In the genomic region with DNA sequence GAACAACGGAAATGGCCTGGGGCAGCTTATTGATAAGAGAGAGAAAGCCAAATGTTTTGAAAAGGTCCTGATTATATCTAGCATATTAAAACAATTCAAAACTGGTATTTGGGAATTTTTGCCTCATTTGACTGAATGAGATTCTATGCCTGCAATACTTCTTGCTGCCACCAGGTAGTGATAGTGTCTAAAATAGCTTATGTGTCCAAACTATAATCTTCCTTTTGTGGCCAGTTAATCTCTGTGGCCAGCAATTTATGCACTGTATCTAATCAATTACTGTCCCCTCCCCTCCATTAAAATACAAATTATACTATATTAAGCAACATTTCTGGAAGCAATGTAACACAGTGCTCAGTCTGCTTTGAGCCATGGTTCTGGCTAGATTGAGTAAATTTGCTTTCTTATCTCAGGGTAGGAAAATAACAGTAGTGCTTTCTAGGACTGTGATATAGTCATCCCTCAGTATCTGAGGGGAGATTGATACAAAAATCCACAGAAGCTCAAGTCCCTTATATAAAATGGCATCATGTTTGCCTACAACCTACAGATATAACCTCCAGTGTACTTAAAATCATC, we compare ENCODE assay signal across 12 cellular contexts.
DNase-seq lines count a peak whose midpoint lies in the region; ATAC-seq and TF ChIP-seq lines count a peak whose summit lies in the region.
"Had no signal": no experiment of that assay in that cellular context is flagged by ENCODE, and none has a peak within 500 bp of the region (broad histone marks: within the 10 kb centered on the region; RNA-seq: fewer than 3 reads in every experiment).

No MANE protein-coding gene starts in this region.

- intact Hi-C loops in naive thymus-derived CD4-positive, alpha-beta T cell (cut with micrococcal nuclease): no loop called here

- H3K9me3 ChIP-seq in naive thymus-derived CD4-positive, alpha-beta T cell (ENCODE audit: control insufficient read depth in 2 of 3, low read length in 3 of 3): peaks cover 0 to 5% (median 0%) of the 10 kb centered on the region in 3 experiments
- H3K9me3 ChIP-seq in MG63: peaks cover 10% of the 10 kb centered on the region

- H3K36me3 ChIP-seq in naive thymus-derived CD4-positive, alpha-beta T cell (ENCODE audit: control insufficient read depth in 2 of 3, insufficient read depth in 3 of 3, low read length in 3 of 3): no peaks in the 10 kb centered on the region
- no peaks in the 10 kb centered on the region for H3K36me3 ChIP-seq in MG63

- H3K27ac Mint-ChIP-seq in osteocyte (ENCODE audit: unreplicated experiment): no peak overlapping the region
- H3K27ac Mint-ChIP-seq in naive thymus-derived CD4-positive, alpha-beta T cell: no peak overlapping the region

- H3K4me1 ChIP-seq in naive thymus-derived CD4-positive, alpha-beta T cell (ENCODE audit: control insufficient read depth in 2 of 2, insufficient read depth in 2 of 2, low read length in 2 of 2): no peaks in the 10 kb centered on the region

- TF ChIP-seq CTCF in GM10266 (IDR thresholded peaks at IDR 0.05; ENCODE audit: control insufficient read depth, insufficient read depth, low read depth, missing control alignments) (peak; percentile 15), LNCaP clone FGC (IDR thresholded peaks at IDR 0.05; ENCODE audit: control insufficient read depth, extremely low read depth, insufficient read depth) (peak; percentile 30), cardiac fibroblast (IDR thresholded peaks at IDR 0.05; ENCODE audit: low read depth, low read length) (peak; percentile 36), osteocyte (IDR thresholded peaks at IDR 0.05) (peak; percentile 57)

- no peak for ATAC-seq in naive thymus-derived CD4-positive, alpha-beta T cell
- no peak for ATAC-seq in HG02885 (IDR thresholded peaks at IDR 0.05; ENCODE audit: poor library complexity, unreplicated experiment)

- CTCF ChIA-PET in naive thymus-derived CD4-positive, alpha-beta T cell (lab: Charles Lee): no interaction called here

- DNase-seq in GM10266 (ENCODE audit: extremely low spot score) (no peak), LNCaP clone FGC (ENCODE audit: low read depth) (no peak), cardiac fibroblast (ENCODE audit: low read depth in 2 of 2) (no peak), osteocyte (ENCODE audit: extremely low spot score, unreplicated experiment) (no peak), MG63 (no peak)
- no peak for DNase-seq in naive thymus-derived CD4-positive, alpha-beta T cell
- DNase-seq in stimulated activated naive CD4-positive, alpha-beta T cell treated with Interleukin-2 at 50 U/mL for 16 hours (lab: John Stamatoyannopoulos, UW): no peak
- DNase-seq: activated CD4-positive, CD25-positive, alpha-beta regulatory T cell; activated naive CD4-positive, alpha-beta T cell treated with anti-CD3 and anti-CD28 coated beads, Interleukin-2, amount 50 U/mL, for 16 hours; mesendoderm; stimulated activated CD4-positive, alpha-beta T cell treated with anti-CD3 and anti-CD28 coated beads, Interleukin-15, amount 100 ng/mL, for 24 hours had no signal

- H3K27me3 Mint-ChIP-seq in osteocyte (ENCODE audit: unreplicated experiment): peaks cover 29% of the 10 kb centered on the region
- H3K27me3 Mint-ChIP-seq in naive thymus-derived CD4-positive, alpha-beta T cell: peaks cover 47 to 85% (median 81%) of the 10 kb centered on the region in 5 donors

- POLR2A ChIA-PET in naive thymus-derived CD4-positive, alpha-beta T cell (lab: Charles Lee): no interaction called here

- peaks cover 12% of the 10 kb centered on the region for H3K9me3 Mint-ChIP-seq in osteocyte (ENCODE audit: unreplicated experiment)
- peaks cover 0 to 42% (median 16%) of the 10 kb centered on the region in 11 donors for H3K9me3 Mint-ChIP-seq in naive thymus-derived CD4-positive, alpha-beta T cell

- no peak overlapping the region for H3K4me3 Mint-ChIP-seq in osteocyte (ENCODE audit: unreplicated experiment)
- no peak overlapping the region for H3K4me3 Mint-ChIP-seq in naive thymus-derived CD4-positive, alpha-beta T cell

- peaks cover 0 to 3% of the 10 kb centered on the region in 2 donors for H3K27me3 ChIP-seq in naive thymus-derived CD4-positive, alpha-beta T cell (ENCODE audit: control insufficient read depth in 2 of 2, insufficient read depth in 2 of 2, low read length in 2 of 2)
- no peaks in the 10 kb centered on the region for H3K27me3 ChIP-seq in MG63

- H3K4me3 ChIP-seq in LNCaP clone FGC (ENCODE audit: low read depth, low read length): no peak overlapping the region
- no peak overlapping the region for H3K4me3 ChIP-seq in cardiac fibroblast (replicated peaks in 1 of 2; ENCODE audit: low read depth in 2 of 2, low read length in 2 of 2)
- H3K4me3 ChIP-seq in naive thymus-derived CD4-positive, alpha-beta T cell (ENCODE audit: low read length): no peak overlapping the region
- no peak overlapping the region for H3K4me3 ChIP-seq in MG63

- no peak overlapping the region for H3K27ac ChIP-seq in naive thymus-derived CD4-positive, alpha-beta T cell (ENCODE audit: low read depth, low read length)

- H3K36me3 Mint-ChIP-seq in osteocyte (ENCODE audit: unreplicated experiment): no peaks in the 10 kb centered on the region
- peaks cover 0 to 14% (median 1%) of the 10 kb centered on the region in 5 donors for H3K36me3 Mint-ChIP-seq in naive thymus-derived CD4-positive, alpha-beta T cell

- peaks cover 19% of the 10 kb centered on the region for H3K4me1 Mint-ChIP-seq in osteocyte (ENCODE audit: unreplicated experiment)
- peaks cover 3 to 14% (median 9%) of the 10 kb centered on the region in 7 donors for H3K4me1 Mint-ChIP-seq in naive thymus-derived CD4-positive, alpha-beta T cell
